Comparison of ENCODE assay signal across 8 cellular contexts in genomic region chr19:35908977-35909683, GRCh38.
DNase-seq lines count a peak whose midpoint lies in the region; ATAC-seq lines count a peak whose summit lies in the region.

No MANE protein-coding gene starts in this region.

- peak overlapping the region; percentile 25 for H3K9ac ChIP-seq in mucosa of stomach (ENCODE audit: low read length)

- no peaks in the 10 kb centered on the region for H3K27me3 ChIP-seq in mucosa of stomach (ENCODE audit: control insufficient read depth, insufficient read depth, low read length)

- ATAC-seq in HG02798 (IDR thresholded peaks at IDR 0.05; ENCODE audit: poor library complexity, unreplicated experiment) (peak; percentile 45), HG02884 (IDR thresholded peaks at IDR 0.05; ENCODE audit: unreplicated experiment) (no peak)

- H3K4me1 ChIP-seq in mucosa of stomach (ENCODE audit: control insufficient read depth, insufficient read depth, low read length), result no peaks in the 10 kb centered on the region

- H3K4me3 ChIP-seq in mucosa of stomach (ENCODE audit: low read length), result no peak overlapping the region

- DNase-seq in C1 segment of cervical spinal cord (lab: John Stamatoyannopoulos, UW) (peak in 9 of 14 donors; percentile 34 to 75 (median 59)), anterior cingulate cortex (lab: John Stamatoyannopoulos, UW) (peak in 38 of 58 donors; percentile 17 to 71 (median 37)), NCI-H2227 treated with DMSO at 0.1 percent for 48 hours (lab: John Stamatoyannopoulos, UW) (no peak), cortex of kidney (lab: John Stamatoyannopoulos, UW) (no peak)
- DNase-seq in stimulated activated CD4-positive, alpha-beta T cell treated with anti-CD3 and anti-CD28 coated beads, Interleukin-4, amount 100 ng/mL, for 24 hours, result no peak

- no peaks in the 10 kb centered on the region for H3K36me3 ChIP-seq in mucosa of stomach (ENCODE audit: control insufficient read depth, insufficient read depth, low read length)

- H3K9me3 ChIP-seq in mucosa of stomach (ENCODE audit: control insufficient read depth, low read length), result no peaks in the 10 kb centered on the region

Comparison
In these comparisons a context has a peak if more than half of its experiments do, and no peak if none do; other contexts are left out.
1. DNase-seq: peak in C1 segment of cervical spinal cord (9 of 14) and anterior cingulate cortex (38 of 58); none in NCI-H2227 treated with DMSO at 0.1 percent for 48 hours (single experiment), stimulated activated CD4-positive, alpha-beta T cell treated with anti-CD3 and anti-CD28 coated beads, Interleukin-4, amount 100 ng/mL, for 24 hours (single experiment) and cortex of kidney (single experiment).